ENCODE assay signal across 10 cellular contexts in genomic region chr6:132964101-132964867, GRCh38.
A peak's percentile ranks its signal among the peaks of the same experiment; 100 is the strongest.
DNase-seq lines count a peak whose midpoint lies in the region; ATAC-seq and TF ChIP-seq lines count a peak whose summit lies in the region.
"Had no signal": no experiment of that assay in that cellular context is flagged by ENCODE, and none has a peak within 500 bp of the region (broad histone marks: within the 10 kb centered on the region; RNA-seq: fewer than 3 reads in every experiment).

No MANE protein-coding gene starts in this region.

- H4K91ac ChIP-seq in IMR-90 (ENCODE audit: insufficient read depth, low read depth, low read length) = peak overlapping the region; percentile 33; the same call in 1 of the 2 replicates

- H4K8ac ChIP-seq in IMR-90 (ENCODE audit: low read depth in 2 of 2, low read length in 2 of 2) = no peak overlapping the region

- H3K9ac ChIP-seq in IMR-90 (ENCODE audit: low read depth, low read length) = no peak overlapping the region

- H3K23ac ChIP-seq in IMR-90 (ENCODE audit: low read depth, low read length) = no peak overlapping the region

- no peaks in the 10 kb centered on the region for H3K27me3 ChIP-seq in IMR-90 (ENCODE audit: control insufficient read depth, insufficient read depth, low read length)
- H3K27me3 ChIP-seq in CD4-positive, alpha-beta T cell (ENCODE audit: control insufficient read depth, insufficient read depth, low read length) = no peaks in the 10 kb centered on the region
- H3K27me3 ChIP-seq in gastroesophageal sphincter = no peaks in the 10 kb centered on the region

- no peak overlapping the region for H2AK9ac ChIP-seq in IMR-90 (replicated peaks; ENCODE audit: low read depth, low read length, poor library complexity)

- H4K20me1 ChIP-seq in IMR-90 (ENCODE audit: insufficient read depth, low read length) = no peaks in the 10 kb centered on the region

- no peak for TF ChIP-seq POLR2A in IMR-90 (IDR thresholded peaks at IDR 0.05; ENCODE audit: low read depth, low read length)
- TF ChIP-seq POLR2A in gastroesophageal sphincter (IDR thresholded peaks at IDR 0.05) = no peak

- no peak; the same call in 1 of the 2 replicates for ATAC-seq in IMR-90 (ENCODE audit: low read depth)
- ATAC-seq in SK-N-SH treated with all-trans-retinoic acid at 6 μM for 48 hours = peak; percentile 70
- ATAC-seq in activated T-helper 17 cell treated with anti-CD3 and anti-CD28 coated beads, Interleukin-2, amount 50 U/mL, for 72 hours (replicated peaks) = no peak
- ATAC-seq in CD4-positive, alpha-beta T cell (ENCODE audit: poor library complexity) = no peak
- no peak for ATAC-seq in gastroesophageal sphincter

- in situ Hi-C loops in IMR-90 (cut with MboI; ENCODE audit: low sequenced_read_pairs) = loop anchor here (10.0 to 25.0 kb wide), 2 partner anchors 551 to 948 kb away; no protein-coding TSS in a partner anchor

- peak overlapping the region; percentile 46; the same call in 1 of the 2 replicates for H3K14ac ChIP-seq in IMR-90 (replicated peaks; ENCODE audit: low read depth, low read length)

- POLR2A ChIA-PET in IMR-90 (lab: Charles Lee; ENCODE audit: unreplicated experiment) = no interaction called here
- POLR2A ChIA-PET in CD4-positive, alpha-beta T cell (lab: Charles Lee) = no interaction called here

- H3K4me3 ChIP-seq in IMR-90 (ENCODE audit: insufficient read depth, low read depth, low read length) (no peak overlapping the region), gastroesophageal sphincter (no peak overlapping the region)
- H3K4me3 ChIP-seq: skin epidermis had no signal

- no peaks in the 10 kb centered on the region for H3K4me1 Mint-ChIP-seq in activated T-helper 17 cell treated with anti-CD3 and anti-CD28 coated beads, Interleukin-2, amount 50 U/mL, for 72 hours
- no peaks in the 10 kb centered on the region for H3K4me1 Mint-ChIP-seq in CD4-positive, alpha-beta T cell (ENCODE audit: low read depth)

- no peaks in the 10 kb centered on the region for H3K79me1 ChIP-seq in IMR-90 (ENCODE audit: low read depth in 1 of 2, low read length in 2 of 2)

- no peak overlapping the region for H3K27ac Mint-ChIP-seq in activated T-helper 17 cell treated with anti-CD3 and anti-CD28 coated beads, Interleukin-2, amount 50 U/mL, for 72 hours
- H3K27ac Mint-ChIP-seq in CD4-positive, alpha-beta T cell = no peak overlapping the region

- peaks cover 24% of the 10 kb centered on the region for H3K27me3 Mint-ChIP-seq in activated T-helper 17 cell treated with anti-CD3 and anti-CD28 coated beads, Interleukin-2, amount 50 U/mL, for 72 hours
- H3K27me3 Mint-ChIP-seq in CD4-positive, alpha-beta T cell = peaks cover 29% of the 10 kb centered on the region

- no peaks in the 10 kb centered on the region for H3K9me3 Mint-ChIP-seq in activated T-helper 17 cell treated with anti-CD3 and anti-CD28 coated beads, Interleukin-2, amount 50 U/mL, for 72 hours
- H3K9me3 Mint-ChIP-seq in CD4-positive, alpha-beta T cell = no peaks in the 10 kb centered on the region

- TF ChIP-seq EP300 in gastroesophageal sphincter (IDR thresholded peaks at IDR 0.05) = no peak

- TF ChIP-seq CTCF in IMR-90 (conservative IDR thresholded peaks at IDR 0.05; ENCODE audit: low read depth, low read length) = no peak
- no peak for TF ChIP-seq CTCF in CD4-positive, alpha-beta T cell (IDR thresholded peaks at IDR 0.05)
- no peak for TF ChIP-seq CTCF in gastroesophageal sphincter (IDR thresholded peaks at IDR 0.05)

- no CpG with 5 or more reads among the region's 4 CpGs for WGBS in IMR-90 (ENCODE audit: extremely low coverage in 2 of 2, insufficient read length in 1 of 2), 2 experiments
- WGBS in gastroesophageal sphincter (ENCODE audit: low coverage in 1 of 2), 2 donors = 49 to 51% methylated on average over 4 of the region's 4 CpGs

- intact Hi-C loops in IMR-90 (cut with micrococcal nuclease) = loop anchor here (5.0 kb wide), 1 partner anchor 218 kb away; no protein-coding TSS in a partner anchor
- intact Hi-C loops in CD4-positive, alpha-beta T cell (cut with DNase I, micrococcal nuclease) = loop anchor here (5.0 kb wide), 4 partner anchors 292 to 1133 kb away; no protein-coding TSS in a partner anchor

- CTCF ChIA-PET in IMR-90 (lab: Yijun Ruan, JAX) = interaction anchor here (1.1 to 1.3 kb wide), 3 partner anchors 169 to 588 kb away, joined by 3 to 5 read pairs (median 5); no protein-coding TSS in a partner anchor
- CTCF ChIA-PET in CD4-positive, alpha-beta T cell (lab: Charles Lee) = no interaction called here

- H2AFZ ChIP-seq in IMR-90 (replicated peaks; ENCODE audit: low read length, poor library complexity) = no peak overlapping the region

- peak overlapping the region; percentile 1; the same call in 1 of the 2 replicates for H3K18ac ChIP-seq in IMR-90 (ENCODE audit: low read depth, low read length)

- dilution Hi-C loops in IMR-90 (cut with HindIII; ENCODE audit: low sequenced_read_pairs, unreplicated experiment) = no loop called here

- no peak overlapping the region for H2BK15ac ChIP-seq in IMR-90 (ENCODE audit: low read depth, low read length)

- BruUV-seq in IMR-90 (replicated peaks; lab: Mats Ljungman, UMichigan) = no TSS peak

- H3K4me2 ChIP-seq in IMR-90 (ENCODE audit: low read depth, low read length) = peak overlapping the region; percentile 12; the same call in 1 of the 2 replicates

- no peak overlapping the region for H4K5ac ChIP-seq in IMR-90 (ENCODE audit: low read depth, low read length)

- no peak overlapping the region for H2BK120ac ChIP-seq in IMR-90 (ENCODE audit: low read depth, low read length)

- no peak for TF ChIP-seq RAD21 in IMR-90 (IDR thresholded peaks at IDR 0.05; ENCODE audit: low read length)

- H3K27ac ChIP-seq in IMR-90 (ENCODE audit: insufficient read depth, low read length) = no peak overlapping the region
- H3K27ac ChIP-seq in CD4-positive, alpha-beta T cell (ENCODE audit: low read depth, low read length) = no peak overlapping the region
- no peak overlapping the region for H3K27ac ChIP-seq in gastroesophageal sphincter
- H3K27ac ChIP-seq: skin epidermis had no signal

- no peak overlapping the region for H2BK5ac ChIP-seq in IMR-90 (ENCODE audit: low read depth, low read length, poor library complexity, severe bottlenecking)

- no peak overlapping the region for H2AK5ac ChIP-seq in IMR-90 (ENCODE audit: low read depth, low read length)

- H3K9me3 ChIP-seq in IMR-90 (ENCODE audit: control insufficient read depth, insufficient read depth, low read length) = no peaks in the 10 kb centered on the region
- no peaks in the 10 kb centered on the region for H3K9me3 ChIP-seq in CD4-positive, alpha-beta T cell (ENCODE audit: control insufficient read depth, low read length)
- H3K9me3 ChIP-seq in gastroesophageal sphincter = no peaks in the 10 kb centered on the region

- H3K36me3 ChIP-seq in IMR-90 (ENCODE audit: control insufficient read depth, insufficient read depth, low read length) (no peaks in the 10 kb centered on the region), gastroesophageal sphincter (no peaks in the 10 kb centered on the region)

- peak overlapping the region; percentile 36; the same call in 1 of the 2 replicates for H3K4ac ChIP-seq in IMR-90 (ENCODE audit: low read depth, low read length)

- H3K9me1 ChIP-seq in IMR-90 (ENCODE audit: insufficient read depth, low read length) = 0 out of 2 replicates have a peak, but pooled peaks cover 5% of the 10 kb centered on the region

- no peak overlapping the region for H3K56ac ChIP-seq in IMR-90 (ENCODE audit: extremely low read depth, insufficient read depth, low read length)

- H3K36me3 Mint-ChIP-seq in activated T-helper 17 cell treated with anti-CD3 and anti-CD28 coated beads, Interleukin-2, amount 50 U/mL, for 72 hours (ENCODE audit: low read depth) = no peaks in the 10 kb centered on the region
- H3K36me3 Mint-ChIP-seq in CD4-positive, alpha-beta T cell (ENCODE audit: low read depth) = no peaks in the 10 kb centered on the region

- H3K4me1 ChIP-seq in IMR-90 (ENCODE audit: control insufficient read depth, insufficient read depth, low read length) (peaks cover 9% of the 10 kb centered on the region), gastroesophageal sphincter (peaks cover 0 to 3% (median 0%) of the 10 kb centered on the region in 3 donors)

- no peak overlapping the region for H3K4me3 Mint-ChIP-seq in activated T-helper 17 cell treated with anti-CD3 and anti-CD28 coated beads, Interleukin-2, amount 50 U/mL, for 72 hours
- H3K4me3 Mint-ChIP-seq in CD4-positive, alpha-beta T cell = no peak overlapping the region

- DNase-seq in EH (ENCODE audit: low read depth) = peak; percentile 6
- DNase-seq in IMR-90 = peak; percentile 87
- DNase-seq in kidney glomerular epithelial cell (lab: John Stamatoyannopoulos, UW) = peak; percentile 15
- no peak for DNase-seq in CD4-positive, alpha-beta T cell
- DNase-seq in NCI-H510A treated with DMSO at 0.1 percent for 48 hours (lab: John Stamatoyannopoulos, UW) = no peak
- DNase-seq: NCI-H524 treated with DMSO at 0.1 percent for 48 hours had no signal

- 0 out of 2 replicates have a peak overlapping the region, but pooled peaks have one; percentile 39 for H2BK20ac ChIP-seq in IMR-90 (ENCODE audit: low read depth, low read length)

TF ChIP-seq in IMR-90, 13 proteins besides CTCF, POLR2A, EP300 and RAD21 (continues in another document):
- TF ChIP-seq MAZ (IDR thresholded peaks at IDR 0.05; ENCODE audit: borderline replicate concordance, low read depth, low read length) = no peak
- TF ChIP-seq NFE2L2 (IDR thresholded peaks at IDR 0.05; ENCODE audit: low read depth, low read length) = no peak
- no peak for TF ChIP-seq FOS (IDR thresholded peaks at IDR 0.05; ENCODE audit: low read depth, low read length)
- no peak for TF ChIP-seq MAFK (IDR thresholded peaks at IDR 0.05; ENCODE audit: low read depth, low read length)

Comparison
In these comparisons a context has a peak if more than half of its experiments do, and no peak if none do; other contexts are left out.
1. DNase-seq: peak in EH (single experiment), IMR-90 (single experiment) and kidney glomerular epithelial cell (single experiment); none in CD4-positive, alpha-beta T cell (0 of 10) and NCI-H510A treated with DMSO at 0.1 percent for 48 hours (single experiment).